In genomic region chr7:9231683-9232082, GRCh38 we compare ENCODE assay signal across 17 cellular contexts.
DNase-seq lines count a peak whose midpoint lies in the region; TF ChIP-seq lines count a peak whose summit lies in the region.
"Had no signal": no experiment of that assay in that cellular context is flagged by ENCODE, and none has a peak within 500 bp of the region (broad histone marks: within the 10 kb centered on the region; RNA-seq: fewer than 3 reads in every experiment).

No MANE protein-coding gene starts in this region.

- DNase-seq in DMS 273 (lab: John Stamatoyannopoulos, UW; ENCODE audit: unreplicated experiment) = peak; percentile 61
- no peak for DNase-seq in DMS 273 treated with DMSO at 0.1 percent for 48 hours (lab: John Stamatoyannopoulos, UW)
- DNase-seq in NCI-H524 (lab: John Stamatoyannopoulos, UW) = peak; percentile 53 to 87
- peak; percentile 49 for DNase-seq in ecto neural progenitor cell (ENCODE audit: low spot score)
- DNase-seq in spleen = peak; percentile 17
- DNase-seq in adrenal gland = no peak
- no peak for DNase-seq in cardiac septum (ENCODE audit: low spot score)
- DNase-seq in dermis blood vessel endothelial cell = no peak
- DNase-seq: activated CD8-positive, alpha-beta memory T cell treated with anti-CD3 and anti-CD28 coated beads, Interleukin-2, amount 10 ng/mL, durations not matched to agents 7 days and 5 days; activated naive CD4-positive, alpha-beta T cell treated with anti-CD3 and anti-CD28 coated beads, Interleukin-2, amount 10 ng/mL, durations not matched to agents 7 days and 5 days; MV-4-11; right lobe of liver; SK-N-SH; stimulated activated CD4-positive, alpha-beta T cell treated with anti-CD3 and anti-CD28 coated beads, Interleukin-4, amount 100 ng/mL, for 24 hours; transverse colon had no signal

- no peaks in the 10 kb centered on the region for H3K4me1 ChIP-seq in spleen
- H3K4me1 ChIP-seq in adrenal gland (replicated peaks in 1 of 2) = no peaks in the 10 kb centered on the region
- H3K4me1 ChIP-seq: right lobe of liver, transverse colon had no signal

- 51 to 66% (median 55%) methylated on average over 6 of the region's 6 CpGs for WGBS in spleen, 5 donors
- WGBS in adrenal gland, 4 donors = 52 to 69% (median 60%) methylated on average over 6 of the region's 6 CpGs

- H3K27me3 ChIP-seq in spleen (replicated peaks in 1 of 7) (no peaks in the 10 kb centered on the region), adrenal gland (no peaks in the 10 kb centered on the region)
- H3K27me3 ChIP-seq: right lobe of liver, transverse colon had no signal

- intact Hi-C loops in spleen (cut with DNase I; ENCODE audit: low total_unique reads) = no loop called here
- intact Hi-C loops in adrenal gland (cut with DNase I) = no loop called here
- intact Hi-C loops in cardiac septum (cut with DNase I) = no loop called here

- H3K36me3 ChIP-seq in spleen (no peaks in the 10 kb centered on the region), adrenal gland (replicated peaks in 1 of 2) (no peaks in the 10 kb centered on the region)
- H3K36me3 ChIP-seq: right lobe of liver, transverse colon had no signal

- H3K27ac ChIP-seq in spleen (no peak overlapping the region), adrenal gland (no peak overlapping the region)
- H3K27ac ChIP-seq: 22Rv1, right lobe of liver, transverse colon had no signal

- no peak overlapping the region for H3K4me3 ChIP-seq in spleen
- no peak overlapping the region for H3K4me3 ChIP-seq in adrenal gland
- H3K4me3 ChIP-seq: lung, right lobe of liver, transverse colon had no signal

- H3K9me3 ChIP-seq in spleen (peaks cover 0 to 12% (median 0%) of the 10 kb centered on the region in 8 donors), adrenal gland (replicated peaks in 1 of 3) (no peaks in the 10 kb centered on the region)
- H3K9me3 ChIP-seq: right lobe of liver, SK-N-SH had no signal

- TF ChIP-seq POLR2A in spleen (IDR thresholded peaks at IDR 0.05) (no peak), adrenal gland (IDR thresholded peaks at IDR 0.05) (no peak)

- TF ChIP-seq CTCF in spleen (IDR thresholded peaks at IDR 0.05 in 8 of 11, conservative IDR thresholded peaks at IDR 0.05 in 3 of 11) (no peak), adrenal gland (IDR thresholded peaks at IDR 0.05) (no peak)

Comparison
In these comparisons a context has a peak if more than half of its experiments do, and no peak if none do; other contexts are left out.
1. DNase-seq: peak in DMS 273 (single experiment), NCI-H524 (2 of 2), ecto neural progenitor cell (single experiment) and spleen (single experiment); none in DMS 273 treated with DMSO at 0.1 percent for 48 hours (single experiment), adrenal gland (0 of 7), cardiac septum (single experiment) and dermis blood vessel endothelial cell (single experiment).